Comparison of ENCODE assay signal across 8 cellular contexts in genomic region chr5:11903614-11904269, GRCh38.
DNase-seq lines count a peak whose midpoint lies in the region; ATAC-seq lines count a peak whose summit lies in the region.

No MANE protein-coding gene starts in this region.

- H3K4me1 Mint-ChIP-seq in activated naive CD8-positive, alpha-beta T cell treated with anti-CD3 and anti-CD28 coated beads, Interleukin-2, amount 50 U/mL, for 24 hours = peaks cover 5% of the 10 kb centered on the region

- no peak overlapping the region for H3K27ac Mint-ChIP-seq in activated naive CD8-positive, alpha-beta T cell treated with anti-CD3 and anti-CD28 coated beads, Interleukin-2, amount 50 U/mL, for 24 hours

- no peaks in the 10 kb centered on the region for H3K36me3 Mint-ChIP-seq in activated naive CD8-positive, alpha-beta T cell treated with anti-CD3 and anti-CD28 coated beads, Interleukin-2, amount 50 U/mL, for 24 hours (ENCODE audit: low read depth)

- H3K9me3 Mint-ChIP-seq in activated naive CD8-positive, alpha-beta T cell treated with anti-CD3 and anti-CD28 coated beads, Interleukin-2, amount 50 U/mL, for 24 hours = no peaks in the 10 kb centered on the region

- no peaks in the 10 kb centered on the region for H3K36me3 ChIP-seq in iPS-20b (ENCODE audit: insufficient read depth, low read depth, low read length)

- DNase-seq in activated naive CD8-positive, alpha-beta T cell treated with anti-CD3 and anti-CD28 coated beads, Interleukin-2, amount 50 U/mL, for 24 hours = peak; percentile 2
- peak in 31 of 49 donors; percentile 18 to 76 (median 39) for DNase-seq in substantia nigra (lab: John Stamatoyannopoulos, UW)
- DNase-seq in activated CD8-positive, alpha-beta memory T cell treated with anti-CD3 and anti-CD28 coated beads, Interleukin-2, amount 50 U/mL, for 4 hours = no peak
- no peak for DNase-seq in dedifferentiated amniotic fluid mesenchymal stem cell (ENCODE audit: extremely low spot score)

- no peak overlapping the region for H3K4me3 Mint-ChIP-seq in activated naive CD8-positive, alpha-beta T cell treated with anti-CD3 and anti-CD28 coated beads, Interleukin-2, amount 50 U/mL, for 24 hours

- H3K4me3 ChIP-seq in iPS-20b (ENCODE audit: low read length) = peak overlapping the region; percentile 82

- H3K27me3 ChIP-seq in iPS-20b (ENCODE audit: insufficient read depth, low read length) = peaks cover 45% of the 10 kb centered on the region

- peak; percentile 59 for ATAC-seq in GM18502 (IDR thresholded peaks at IDR 0.05; ENCODE audit: poor library complexity, unreplicated experiment)
- ATAC-seq in HG03432 (IDR thresholded peaks at IDR 0.05; ENCODE audit: unreplicated experiment) = peak; percentile 63
- peak; percentile 15 for ATAC-seq in activated naive CD8-positive, alpha-beta T cell treated with anti-CD3 and anti-CD28 coated beads, Interleukin-2, amount 50 U/mL, for 24 hours
- no peak for ATAC-seq in GM18520 (IDR thresholded peaks at IDR 0.05; ENCODE audit: unreplicated experiment)

- H3K27ac ChIP-seq in iPS-20b (ENCODE audit: low read length) (no peak overlapping the region), substantia nigra (ENCODE audit: low read depth, low read length, poor library complexity, severe bottlenecking) (peak overlapping the region; percentile 68)

- peaks cover 40% of the 10 kb centered on the region for H3K27me3 Mint-ChIP-seq in activated naive CD8-positive, alpha-beta T cell treated with anti-CD3 and anti-CD28 coated beads, Interleukin-2, amount 50 U/mL, for 24 hours

- peak overlapping the region; percentile 56; the same call in 1 of the 2 replicates for H3K9ac ChIP-seq in iPS-20b (ENCODE audit: low read depth, low read length)

- peaks cover 19% of the 10 kb centered on the region for H3K4me1 ChIP-seq in iPS-20b (ENCODE audit: insufficient read depth, low read length)

- H3K9me3 ChIP-seq in iPS-20b (ENCODE audit: insufficient read depth, low read depth, low read length) = no peaks in the 10 kb centered on the region

Comparison
In these comparisons a context has a peak if more than half of its experiments do, and no peak if none do; other contexts are left out.
1. DNase-seq: peak in activated naive CD8-positive, alpha-beta T cell treated with anti-CD3 and anti-CD28 coated beads, Interleukin-2, amount 50 U/mL, for 24 hours (single experiment) and substantia nigra (31 of 49); none in activated CD8-positive, alpha-beta memory T cell treated with anti-CD3 and anti-CD28 coated beads, Interleukin-2, amount 50 U/mL, for 4 hours (single experiment) and dedifferentiated amniotic fluid mesenchymal stem cell (single experiment).